In genomic region chr12:122820838-122821271, GRCh38 we compare ENCODE assay signal across 16 cellular contexts. TPM values are rescaled to one million over a fixed set of nuclear protein-coding genes. Genes with fewer than 3 reads are reported as not detected.
DNase-seq lines count a peak whose midpoint lies in the region; ATAC-seq and TF ChIP-seq lines count a peak whose summit lies in the region.
"Had no signal": no experiment of that assay in that cellular context is flagged by ENCODE, and none has a peak within 500 bp of the region (broad histone marks: within the 10 kb centered on the region; RNA-seq: fewer than 3 reads in every experiment).

No MANE protein-coding gene starts in this region.

- no peak overlapping the region for H2AFZ ChIP-seq in OCI-LY1 (ENCODE audit: low read length)
- no peak overlapping the region for H2AFZ ChIP-seq in neural progenitor cell (replicated peaks)

- H3K27me3 ChIP-seq in OCI-LY1 (ENCODE audit: insufficient read depth, low read length) = no peaks in the 10 kb centered on the region
- peaks cover 4% of the 10 kb centered on the region for H3K27me3 ChIP-seq in neural progenitor cell

- peak overlapping the region; percentile 33 for H3K4me3 ChIP-seq in OCI-LY1 (ENCODE audit: low read depth, low read length, poor library complexity, severe bottlenecking)
- no peak overlapping the region for H3K4me3 ChIP-seq in neural progenitor cell
- H3K4me3 ChIP-seq: prostate gland had no signal

- H3K9ac ChIP-seq in OCI-LY1 (ENCODE audit: low read length) = peak overlapping the region; percentile 34; the same call in 1 of the 2 replicates
- H3K9ac ChIP-seq in neural progenitor cell = no peak overlapping the region

- DNase-seq in neural progenitor cell (ENCODE audit: low spot score) (no peak), NCI-H2081 (lab: John Stamatoyannopoulos, UW) (no peak)
- DNase-seq in stimulated activated naive CD4-positive, alpha-beta T cell treated with Interleukin-2 at 50 U/mL for 16 hours (lab: John Stamatoyannopoulos, UW) = no peak
- DNase-seq in activated CD8-positive, alpha-beta memory T cell treated with anti-CD3 and anti-CD28 coated beads, Interleukin-2, amount 50 U/mL, for 4 hours = no peak
- DNase-seq in stimulated activated CD4-positive, alpha-beta T cell treated with anti-CD3 and anti-CD28 coated beads, Interleukin-12 subunit alpha, Interleukin-12 subunit beta, amount 100 ng/mL, for 4 hours = no peak
- DNase-seq: DMS79 treated with DMSO at 0.1 percent for 48 hours; effector memory CD8-positive, alpha-beta T cell; left ventricle myocardium superior; NCI-H2029; T-helper 2 cell had no signal

- H3K27ac ChIP-seq in OCI-LY1 (ENCODE audit: low read depth, low read length, poor library complexity, severe bottlenecking) (peak overlapping the region; percentile 42), neural progenitor cell (no peak overlapping the region)
- H3K27ac ChIP-seq: prostate gland had no signal

- H3K79me2 ChIP-seq in OCI-LY1 (ENCODE audit: insufficient read depth, low read length) (no peaks in the 10 kb centered on the region), neural progenitor cell (ENCODE audit: low read depth) (no peaks in the 10 kb centered on the region)

- no peaks in the 10 kb centered on the region for H3K36me3 Mint-ChIP-seq in neural progenitor cell
- H3K36me3 Mint-ChIP-seq: CD14-positive monocyte had no signal

- H3K27me3 Mint-ChIP-seq in neural progenitor cell (ENCODE audit: insufficient read depth, low read depth) = peaks cover 5% of the 10 kb centered on the region
- H3K27me3 Mint-ChIP-seq: activated naive CD8-positive, alpha-beta T cell had no signal

- peaks cover 10% of the 10 kb centered on the region for H3K4me1 Mint-ChIP-seq in neural progenitor cell

- H3K9me2 ChIP-seq in OCI-LY1 (ENCODE audit: low read depth, low read length) = no peaks in the 10 kb centered on the region

- peak; percentile 53 for ATAC-seq in GM18502 (IDR thresholded peaks at IDR 0.05; ENCODE audit: poor library complexity, unreplicated experiment)
- ATAC-seq in GM21723 (IDR thresholded peaks at IDR 0.05; ENCODE audit: unreplicated experiment) = peak; percentile 48
- ATAC-seq: effector memory CD8-positive, alpha-beta T cell; left ventricle myocardium superior had no signal

- H3K4me3 Mint-ChIP-seq in neural progenitor cell = no peak overlapping the region
- H3K4me3 Mint-ChIP-seq: activated naive CD8-positive, alpha-beta T cell; CD14-positive monocyte; effector memory CD8-positive, alpha-beta T cell had no signal

- TF ChIP-seq CTCF in OCI-LY1 (IDR thresholded peaks at IDR 0.05; ENCODE audit: low read length) (no peak), neural progenitor cell (IDR thresholded peaks at IDR 0.05) (no peak)

- H3F3A ChIP-seq in OCI-LY1 (ENCODE audit: insufficient read depth, low read length) = no peaks in the 10 kb centered on the region
- no peaks in the 10 kb centered on the region for H3F3A ChIP-seq in neural progenitor cell (ENCODE audit: low read depth)

- H3K9me3 ChIP-seq in OCI-LY1 (ENCODE audit: low read length) = no peaks in the 10 kb centered on the region
- H3K9me3 ChIP-seq in neural progenitor cell (ENCODE audit: low read depth) = no peaks in the 10 kb centered on the region
- H3K9me3 ChIP-seq: prostate gland had no signal

- no peaks in the 10 kb centered on the region for H3K36me3 ChIP-seq in OCI-LY1 (ENCODE audit: insufficient read depth, low read length)
- H3K36me3 ChIP-seq in neural progenitor cell = no peaks in the 10 kb centered on the region
- H3K36me3 ChIP-seq: prostate gland had no signal

- H3K4me2 ChIP-seq in OCI-LY1 (ENCODE audit: low read length) (peak overlapping the region; percentile 65), neural progenitor cell (no peak overlapping the region)

- peak overlapping the region; percentile 78 for H3K27ac Mint-ChIP-seq in neural progenitor cell
- H3K27ac Mint-ChIP-seq: activated naive CD8-positive, alpha-beta T cell; CD14-positive monocyte had no signal

- H3K4me1 ChIP-seq in OCI-LY1 (ENCODE audit: insufficient read depth, low read length, severe bottlenecking) (peaks cover 27% of the 10 kb centered on the region), neural progenitor cell (no peaks in the 10 kb centered on the region)
- H3K4me1 ChIP-seq: prostate gland had no signal

- H4K20me1 ChIP-seq in OCI-LY1 (ENCODE audit: insufficient read depth, low read length) = no peaks in the 10 kb centered on the region
- no peaks in the 10 kb centered on the region for H4K20me1 ChIP-seq in neural progenitor cell (ENCODE audit: low read depth)

- H3K9me3 Mint-ChIP-seq in neural progenitor cell = no peaks in the 10 kb centered on the region
- H3K9me3 Mint-ChIP-seq: effector memory CD8-positive, alpha-beta T cell had no signal

RNA-seq across cellular contexts. Expression of gene HIP1R, which starts 14.4 kb away (rescaled TPM):
- total RNA-seq in neural progenitor cell (ENCODE audit: low replicate concordance) = 19.3 and 25.6 TPM in 2 replicates

RNA-seq across cellular contexts. Expression of gene CCDC62, which starts 46.5 kb away (rescaled TPM):
- total RNA-seq in neural progenitor cell (ENCODE audit: low replicate concordance) = 0.79 and 0.81 TPM in 2 replicates
